Comparison of ENCODE assay signal across 1 cellular context in genomic region chr3:196314597-196314996, GRCh38.
TF ChIP-seq lines count a peak whose summit lies in the region.

No MANE protein-coding gene starts in this region.

TF ChIP-seq in HEK293, 187 proteins besides CTCF, POLR2A, EP300 and RAD21 (continued from another document):
- TF ChIP-seq ZNF18 (tag by site-specific recombination; IDR thresholded peaks at IDR 0.05) = peak; percentile 41; the same call in 1 of the 2 replicates
- TF ChIP-seq ZNF404 (tag by site-specific recombination; IDR thresholded peaks at IDR 0.05) = no peak
- TF ChIP-seq ZBTB44 (tag by site-specific recombination; IDR thresholded peaks at IDR 0.05) = no peak
- no peak for TF ChIP-seq KLF10 (tag by site-specific recombination; IDR thresholded peaks at IDR 0.05)
- TF ChIP-seq ZNF311 (tag by site-specific recombination; IDR thresholded peaks at IDR 0.05; ENCODE audit: borderline replicate concordance) = no peak
- no peak for TF ChIP-seq PRDM4 (tag by site-specific recombination; IDR thresholded peaks at IDR 0.05)
- no peak for TF ChIP-seq KLF9 (tag by site-specific recombination; IDR thresholded peaks at IDR 0.05; ENCODE audit: low read depth)
- TF ChIP-seq ZXDB (tag by site-specific recombination; IDR thresholded peaks at IDR 0.05) = no peak
